In the genomic region with DNA sequence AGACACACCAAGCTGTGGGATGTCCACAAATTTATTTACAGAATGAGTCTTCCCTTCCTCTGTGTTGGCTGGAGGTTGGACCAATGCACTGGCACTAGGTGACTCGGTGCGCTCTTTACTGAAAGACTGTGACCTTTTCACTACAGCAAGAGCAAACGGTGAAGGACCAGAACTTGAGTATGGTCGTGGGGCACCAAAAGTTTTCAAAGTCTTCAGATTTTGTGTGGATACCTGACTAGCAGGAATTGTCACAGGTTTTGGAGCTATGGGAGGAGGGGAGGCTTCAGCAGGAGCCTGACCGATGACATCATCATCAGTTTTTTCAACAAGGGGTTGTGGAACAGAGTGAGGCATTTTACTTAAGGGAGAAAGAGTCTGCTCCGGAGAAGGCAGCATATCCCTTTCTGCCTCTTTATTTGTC, we compare ENCODE assay signal across 17 cellular contexts.
DNase-seq lines count a peak whose midpoint lies in the region; ATAC-seq and TF ChIP-seq lines count a peak whose summit lies in the region.
"Had no signal": no experiment of that assay in that cellular context is flagged by ENCODE, and none has a peak within 500 bp of the region (broad histone marks: within the 10 kb centered on the region; RNA-seq: fewer than 3 reads in every experiment).

No MANE protein-coding gene starts in this region.

- H3K4me3 ChIP-seq in PC-3 (ENCODE audit: low read length), result no peak overlapping the region
- no peak overlapping the region for H3K4me3 ChIP-seq in gastroesophageal sphincter
- H3K4me3 ChIP-seq in mesenchymal stem cell (ENCODE audit: insufficient read depth in 1 of 2, low read depth in 1 of 2, low read length in 2 of 2), result no peak overlapping the region
- H3K4me3 ChIP-seq: Peyer's patch had no signal

- H3K23ac ChIP-seq in mesenchymal stem cell (ENCODE audit: low read length in 2 of 2), result no peak overlapping the region

- H4K20me1 ChIP-seq in PC-3 (ENCODE audit: low read length), result no peaks in the 10 kb centered on the region

- H2BK120ac ChIP-seq in mesenchymal stem cell (ENCODE audit: low read depth, low read length), result no peak overlapping the region

- H2BK15ac ChIP-seq in mesenchymal stem cell (ENCODE audit: low read depth, poor library complexity, severe bottlenecking), result no peak overlapping the region

- H3K4me3 Mint-ChIP-seq in MCF 10A (ENCODE audit: unreplicated experiment), result no peak overlapping the region
- H3K4me3 Mint-ChIP-seq: CD14-positive monocyte had no signal

- no peaks in the 10 kb centered on the region for H3K4me1 Mint-ChIP-seq in MCF 10A (ENCODE audit: insufficient read depth, unreplicated experiment)
- H3K4me1 Mint-ChIP-seq: CD14-positive monocyte had no signal

- H3K27ac ChIP-seq in 22Rv1, result peak overlapping the region; percentile 50
- H3K27ac ChIP-seq in PC-3 (ENCODE audit: low read length), result no peak overlapping the region
- H3K27ac ChIP-seq in gastroesophageal sphincter, result peak overlapping the region in 3 of 4 donors; percentile 52 to 65 (median 57)
- H3K27ac ChIP-seq in mesenchymal stem cell (ENCODE audit: low read length, poor library complexity, severe bottlenecking), result no peak overlapping the region
- H3K27ac ChIP-seq: Peyer's patch had no signal

- no peak overlapping the region for H2BK5ac ChIP-seq in mesenchymal stem cell (ENCODE audit: low read depth, low read length, poor library complexity, severe bottlenecking)

- peak; percentile 39 for DNase-seq in PC-3
- DNase-seq in mesenchymal stem cell, result no peak
- no peak for DNase-seq in MCF 10A (ENCODE audit: unreplicated experiment)
- DNase-seq in A172 (ENCODE audit: low spot score), result no peak
- DNase-seq in Right ventricle myocardium superior, result no peak
- DNase-seq: COR-L47, GDM1, MM.1S, NCI-H1105 treated with DMSO at 0.1 percent for 48 hours, NCI-H2029, NCI-H510A, Peyer's patch, SHP77 had no signal

- no peak overlapping the region for H2BK12ac ChIP-seq in mesenchymal stem cell (ENCODE audit: low read length in 2 of 2)

- POLR2A ChIA-PET in PC-3 (lab: Charles Lee; ENCODE audit: unreplicated experiment), result no interaction called here
- POLR2A ChIA-PET in MCF 10A (lab: Yijun Ruan, JAX), result interaction anchor here (1.2 kb wide), 1 partner anchor 20 kb away, joined by 3 read pairs; no protein-coding TSS in a partner anchor

- peaks cover 35% of the 10 kb centered on the region for H3K36me3 Mint-ChIP-seq in MCF 10A (ENCODE audit: insufficient read depth, unreplicated experiment)
- H3K36me3 Mint-ChIP-seq: CD14-positive monocyte had no signal

- no peaks in the 10 kb centered on the region for H3K79me2 ChIP-seq in PC-3 (ENCODE audit: low read length)

- no TSS peak for BruUV-seq in PC-3 (replicated peaks; lab: Mats Ljungman, UMichigan)
- BruUV-seq in MCF 10A (replicated peaks; lab: Mats Ljungman, UMichigan), result no TSS peak

- H3K27me3 ChIP-seq in PC-3 (ENCODE audit: low read length) (no peaks in the 10 kb centered on the region), gastroesophageal sphincter (no peaks in the 10 kb centered on the region), mesenchymal stem cell (ENCODE audit: control insufficient read depth in 1 of 2, insufficient read depth in 1 of 2, low read length in 2 of 2) (no peaks in the 10 kb centered on the region)
- H3K27me3 ChIP-seq: Peyer's patch had no signal

- H4K91ac ChIP-seq in mesenchymal stem cell (ENCODE audit: low read length), result no peak overlapping the region

- no peak overlapping the region for H3K4ac ChIP-seq in mesenchymal stem cell (ENCODE audit: low read depth in 1 of 2, low read length in 2 of 2)

- no peak overlapping the region for H3K14ac ChIP-seq in mesenchymal stem cell (ENCODE audit: low read length in 2 of 2)

- no peak for TF ChIP-seq CTCF in 22Rv1 (IDR thresholded peaks at IDR 0.05)
- no peak for TF ChIP-seq CTCF in PC-3 (conservative IDR thresholded peaks at IDR 0.05; ENCODE audit: low read depth, low read length)
- TF ChIP-seq CTCF in gastroesophageal sphincter (IDR thresholded peaks at IDR 0.05), result no peak
- no peak for TF ChIP-seq CTCF in MCF 10A (IDR thresholded peaks at IDR 0.05; ENCODE audit: unreplicated experiment)

- H2AFZ ChIP-seq in PC-3 (ENCODE audit: low read length) (no peak overlapping the region), mesenchymal stem cell (ENCODE audit: low read depth, low read length) (no peak overlapping the region)

- H3K4me1 ChIP-seq in PC-3 (ENCODE audit: insufficient read depth, low read length) (peaks cover 19% of the 10 kb centered on the region), gastroesophageal sphincter (peaks cover 0 to 47% (median 8%) of the 10 kb centered on the region in 3 donors), mesenchymal stem cell (ENCODE audit: control insufficient read depth, insufficient read depth, low read depth, low read length) (peaks cover 3% of the 10 kb centered on the region)
- H3K4me1 ChIP-seq: Peyer's patch had no signal

- peaks cover 9% of the 10 kb centered on the region for H3K79me1 ChIP-seq in mesenchymal stem cell (replicated peaks; ENCODE audit: low read length, poor library complexity, severe bottlenecking)

- TF ChIP-seq EP300 in gastroesophageal sphincter (IDR thresholded peaks at IDR 0.05), result no peak

- ATAC-seq in PC-3 (peak; percentile 77), gastroesophageal sphincter (no peak), GM21447 (IDR thresholded peaks at IDR 0.05; ENCODE audit: unreplicated experiment) (no peak), Right ventricle myocardium superior (ENCODE audit: poor library complexity) (no peak)

- H3K9me2 ChIP-seq in PC-3 (replicated peaks; ENCODE audit: low read length), result no peaks in the 10 kb centered on the region

- no peak overlapping the region for H4K8ac ChIP-seq in mesenchymal stem cell (ENCODE audit: low read length)

- H3K9ac ChIP-seq in PC-3 (ENCODE audit: low read length) (no peak overlapping the region), mesenchymal stem cell (ENCODE audit: low read length) (no peak overlapping the region)

- no peak overlapping the region for H3K18ac ChIP-seq in mesenchymal stem cell (ENCODE audit: low read depth in 1 of 2, low read length in 2 of 2)

- no peaks in the 10 kb centered on the region for H3K27me3 Mint-ChIP-seq in MCF 10A (ENCODE audit: insufficient read depth, unreplicated experiment)

- H3K9me3 Mint-ChIP-seq in MCF 10A (ENCODE audit: unreplicated experiment), result no peaks in the 10 kb centered on the region
- H3K9me3 Mint-ChIP-seq: CD14-positive monocyte had no signal

- H3K4me2 ChIP-seq in PC-3 (ENCODE audit: low read length) (no peak overlapping the region), mesenchymal stem cell (ENCODE audit: low read length, poor library complexity, severe bottlenecking) (no peak overlapping the region)

- H2AK5ac ChIP-seq in mesenchymal stem cell (ENCODE audit: low read length, severe bottlenecking), result peak overlapping the region; percentile 26

- no peak for TF ChIP-seq POLR2A in gastroesophageal sphincter (IDR thresholded peaks at IDR 0.05)

- CTCF ChIA-PET in PC-3 (lab: Charles Lee), result no interaction called here
- CTCF ChIA-PET in MCF 10A (lab: Yijun Ruan, JAX), result interaction anchor here (0.7 to 1.6 kb wide), 5 partner anchors 23 to 147 kb away, joined by 3 to 5 read pairs (median 3); partner anchors contain the start of gene COBLL1

- no peaks in the 10 kb centered on the region for H3K9me3 ChIP-seq in PC-3 (ENCODE audit: low read length)
- no peaks in the 10 kb centered on the region for H3K9me3 ChIP-seq in gastroesophageal sphincter
- no peaks in the 10 kb centered on the region for H3K9me3 ChIP-seq in mesenchymal stem cell (ENCODE audit: control insufficient read depth, low read length)
- H3K9me3 ChIP-seq: Peyer's patch had no signal

- H3F3A ChIP-seq in PC-3 (ENCODE audit: low read length, unreplicated experiment), result no peaks in the 10 kb centered on the region

- H3K36me3 ChIP-seq in PC-3 (ENCODE audit: low read depth, low read length), result no peaks in the 10 kb centered on the region
- H3K36me3 ChIP-seq in gastroesophageal sphincter, result peaks cover 0 to 43% of the 10 kb centered on the region in 2 donors
- peaks cover 11 to 15% of the 10 kb centered on the region in 2 experiments for H3K36me3 ChIP-seq in mesenchymal stem cell (ENCODE audit: control insufficient read depth in 1 of 2, insufficient read depth in 2 of 2, low read depth in 1 of 2, low read length in 2 of 2)

- no peak overlapping the region for H3K27ac Mint-ChIP-seq in MCF 10A (ENCODE audit: low read depth, unreplicated experiment)
- H3K27ac Mint-ChIP-seq: CD14-positive monocyte had no signal

- intact Hi-C loops in PC-3 (cut with micrococcal nuclease) (no loop called here), MCF 10A (cut with micrococcal nuclease) (no loop called here), Right ventricle myocardium superior (cut with DNase I) (no loop called here)

- 74 to 90% methylated on average over 2 to 3 of the region's 6 CpGs for WGBS in gastroesophageal sphincter (ENCODE audit: low coverage in 1 of 2), 2 donors
- WGBS in mesenchymal stem cell, result 85% methylated on average over 6 of the region's 6 CpGs

Comparison
In these comparisons a context has a peak if more than half of its experiments do, and no peak if none do; other contexts are left out.
1. H3K27ac ChIP-seq: peak in 22Rv1 (single experiment) and gastroesophageal sphincter (3 of 4); none in PC-3 (single experiment) and mesenchymal stem cell (single experiment).